Comparison of ENCODE assay signal across 18 cellular contexts in the genomic region with DNA sequence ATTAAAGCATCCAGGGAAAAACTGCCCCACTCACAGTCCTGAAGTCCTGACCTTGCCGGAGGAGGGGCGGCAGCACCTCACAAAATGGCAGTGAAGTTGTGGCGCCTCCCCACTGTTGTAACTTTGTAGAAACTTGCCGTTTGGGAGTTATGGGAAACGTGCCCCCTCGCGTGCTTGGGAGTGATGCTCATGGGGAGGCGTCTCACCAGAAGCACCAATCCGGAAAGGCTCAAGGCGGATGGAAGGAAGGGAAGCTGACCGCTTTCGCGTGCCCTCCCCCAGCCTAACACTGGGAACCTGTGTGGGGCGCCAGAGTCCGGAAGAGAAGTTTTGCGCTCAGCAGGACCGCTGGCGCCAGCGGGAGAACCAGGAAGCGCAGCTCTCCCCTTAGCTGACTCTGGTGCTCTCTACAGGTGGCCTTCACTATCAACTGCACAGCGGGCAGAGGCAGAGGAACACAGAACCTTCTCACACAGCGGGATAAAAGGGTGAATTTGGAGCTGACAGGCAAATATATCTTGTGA. TPM values are rescaled to one million over a fixed set of nuclear protein-coding genes. Genes with fewer than 3 reads are reported as not detected.
DNase-seq lines count a peak whose midpoint lies in the region; ATAC-seq, FAIRE-seq and TF ChIP-seq lines count a peak whose summit lies in the region.
"Had no signal": no experiment of that assay in that cellular context is flagged by ENCODE, and none has a peak within 500 bp of the region (broad histone marks: within the 10 kb centered on the region; RNA-seq: fewer than 3 reads in every experiment).

A gene with protein sequence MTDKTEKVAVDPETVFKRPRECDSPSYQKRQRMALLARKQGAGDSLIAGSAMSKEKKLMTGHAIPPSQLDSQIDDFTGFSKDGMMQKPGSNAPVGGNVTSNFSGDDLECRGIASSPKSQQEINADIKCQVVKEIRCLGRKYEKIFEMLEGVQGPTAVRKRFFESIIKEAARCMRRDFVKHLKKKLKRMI (minus strand): TSS at position 151 of the 524 bp plus-strand sequence. CDS start 8,100 bp downstream, outside the sequence.
Gene SAGE1, plus strand, starts transcription at position 423 of the 524 bp plus-strand sequence. CDS start 2,527 bp downstream, outside the sequence.

- ATAC-seq in activated CD4-positive, alpha-beta T cell treated with anti-CD3 and anti-CD28 coated beads for 36 hours = no peak
- ATAC-seq in K562 = peak; percentile 95

- no peak within 1 kb of the TSS for H3K4me3 Mint-ChIP-seq in activated CD4-positive, alpha-beta T cell treated with anti-CD3 and anti-CD28 coated beads, Interleukin-2, amount 10 ng/mL, durations not matched to agents 24 days and 14 days
- no peak within 1 kb of the TSS for H3K4me3 Mint-ChIP-seq in activated CD4-positive, alpha-beta T cell treated with anti-CD3 and anti-CD28 coated beads for 36 hours

- H3K27me3 Mint-ChIP-seq in activated CD4-positive, alpha-beta T cell treated with anti-CD3 and anti-CD28 coated beads, Interleukin-2, amount 10 ng/mL, durations not matched to agents 24 days and 14 days = no peaks in the 10 kb centered on the region
- H3K27me3 Mint-ChIP-seq in activated CD4-positive, alpha-beta T cell treated with anti-CD3 and anti-CD28 coated beads for 36 hours = no peaks in the 10 kb centered on the region

- no peaks in the 10 kb centered on the region for H3K9me2 ChIP-seq in Karpas-422 (replicated peaks; ENCODE audit: insufficient read depth, low read length)

- peaks cover 17% of the 10 kb centered on the region; the same call in 1 of the 3 replicates for H3K36me3 ChIP-seq in K562 (ENCODE audit: control insufficient read depth, insufficient read depth, low read length)
- no peaks in the 10 kb centered on the region for H3K36me3 ChIP-seq in testis (ENCODE audit: low read depth, missing control alignments)
- no peaks in the 10 kb centered on the region for H3K36me3 ChIP-seq in Karpas-422 (ENCODE audit: insufficient read depth, low read length)
- H3K36me3 ChIP-seq: BLaER1 treated with 17β-estradiol and CSF1 and Interleukin-3, amounts not matched to agents 10 nM and 100 nM; SJSA1 had no signal

- POLR2A ChIA-PET in activated CD4-positive, alpha-beta T cell treated with anti-CD3 and anti-CD28 coated beads for 36 hours (lab: Charles Lee) = no interaction called here
- POLR2A ChIA-PET in K562 (lab: Yijun Ruan, JAX) = interaction anchor here (0.8 to 1.4 kb wide), 3 partner anchors 21 to 269 kb away, joined by 3 to 5 read pairs (median 4); no protein-coding TSS in a partner anchor

- peak; percentile 58 for TF ChIP-seq EP300 in K562 (IDR thresholded peaks at IDR 0.05; ENCODE audit: low read length)

- no peaks in the 10 kb centered on the region for H3K9me3 Mint-ChIP-seq in activated CD4-positive, alpha-beta T cell treated with anti-CD3 and anti-CD28 coated beads, Interleukin-2, amount 10 ng/mL, durations not matched to agents 24 days and 14 days
- H3K9me3 Mint-ChIP-seq in activated CD4-positive, alpha-beta T cell treated with anti-CD3 and anti-CD28 coated beads for 36 hours (ENCODE audit: low read depth) = no peaks in the 10 kb centered on the region

- intact Hi-C loops in activated CD4-positive, alpha-beta T cell treated with anti-CD3 and anti-CD28 coated beads, Interleukin-2, amount 10 ng/mL, durations not matched to agents 24 days and 14 days (cut with micrococcal nuclease) = no loop called here
- intact Hi-C loops in activated CD4-positive, alpha-beta T cell treated with anti-CD3 and anti-CD28 coated beads for 36 hours (cut with DNase I, micrococcal nuclease) = no loop called here
- intact Hi-C loops in K562 (cut with micrococcal nuclease) = no loop called here
- intact Hi-C loops in testis (cut with DNase I; ENCODE audit: low total_unique reads) = no loop called here

- 0% methylated on average over 12 of the region's 22 CpGs for WGBS in K562 (ENCODE audit: insufficient coverage, low coverage, missing lambda C conversion rate)
- 53 to 57% methylated on average over 5 to 10 of the region's 22 CpGs for WGBS in testis, 2 donors

- DNase-seq in activated CD4-positive, alpha-beta T cell treated with anti-CD3 and anti-CD28 coated beads, Interleukin-2, amount 10 ng/mL, durations not matched to agents 24 days and 14 days = peak; percentile 14
- DNase-seq in activated CD4-positive, alpha-beta T cell treated with anti-CD3 and anti-CD28 coated beads for 36 hours = no peak
- DNase-seq in HT1080 (ENCODE audit: low read depth) = peak; percentile 97
- peak; percentile 73 to 96 (median 79) for DNase-seq in K562 (ENCODE audit: extremely low read depth in 1 of 4, low spot score in 3 of 4)
- DNase-seq in testis = peak; percentile 18
- no peak for DNase-seq in UCSD-AML1 (lab: John Stamatoyannopoulos, UW; ENCODE audit: unreplicated experiment)
- DNase-seq in Karpas-422 = no peak
- no peak for DNase-seq in NCI-H1417 (lab: John Stamatoyannopoulos, UW)
- DNase-seq: EL, KBM-7, NCI-H1694 treated with DMSO at 0.1 percent for 48 hours, NCI-H226, NCI-H524 treated with DMSO at 0.1 percent for 48 hours had no signal

- H3K4me1 ChIP-seq in K562 (replicated peaks in 1 of 2; ENCODE audit: control insufficient read depth in 2 of 2, insufficient read depth in 2 of 2, low read length in 2 of 2) (peaks cover 0 to 5% of the 10 kb centered on the region in 2 experiments; a peak in 2 of 5 replicates), testis (no peaks in the 10 kb centered on the region), Karpas-422 (ENCODE audit: low read length) (no peaks in the 10 kb centered on the region)
- H3K4me1 ChIP-seq: A549; BLaER1 treated with 17β-estradiol and CSF1 and Interleukin-3, amounts not matched to agents 10 nM and 100 nM; SJSA1 had no signal

- H3K4me2 ChIP-seq in K562 (ENCODE audit: insufficient read depth, low read length) (peak within 1 kb of the TSS; percentile 81), Karpas-422 (ENCODE audit: low read depth, low read length, poor library complexity, severe bottlenecking) (no peak within 1 kb of the TSS)
- H3K4me2 ChIP-seq: A549; BLaER1 treated with 17β-estradiol and CSF1 and Interleukin-3, amounts not matched to agents 10 nM and 100 nM had no signal

- TF ChIP-seq POLR2A in K562 (conservative IDR thresholded peaks at IDR 0.05) = peak; percentile 87
- no peak for TF ChIP-seq POLR2A in testis (IDR thresholded peaks at IDR 0.05)

- H3K79me2 ChIP-seq in K562 (ENCODE audit: control insufficient read depth, insufficient read depth, low read length) = peaks cover 58% of the 10 kb centered on the region
- H3K79me2 ChIP-seq in Karpas-422 (ENCODE audit: low read length) = no peaks in the 10 kb centered on the region

- peak within 1 kb of the TSS; percentile 94 to 95 for H3K9ac ChIP-seq in K562 (ENCODE audit: insufficient read depth in 1 of 2, low read depth in 2 of 2, low read length in 2 of 2)
- no peak within 1 kb of the TSS for H3K9ac ChIP-seq in Karpas-422 (ENCODE audit: low read length)
- H3K9ac ChIP-seq: BLaER1 treated with 17β-estradiol and CSF1 and Interleukin-3, amounts not matched to agents 10 nM and 100 nM had no signal

- no peaks in the 10 kb centered on the region for H3K9me1 ChIP-seq in K562 (ENCODE audit: control insufficient read depth, insufficient read depth, low read length)

- no peaks in the 10 kb centered on the region for H3K4me1 Mint-ChIP-seq in activated CD4-positive, alpha-beta T cell treated with anti-CD3 and anti-CD28 coated beads, Interleukin-2, amount 10 ng/mL, durations not matched to agents 24 days and 14 days
- H3K4me1 Mint-ChIP-seq in activated CD4-positive, alpha-beta T cell treated with anti-CD3 and anti-CD28 coated beads for 36 hours = no peaks in the 10 kb centered on the region

- no peak within 1 kb of the TSS for H3K27ac Mint-ChIP-seq in activated CD4-positive, alpha-beta T cell treated with anti-CD3 and anti-CD28 coated beads, Interleukin-2, amount 10 ng/mL, durations not matched to agents 24 days and 14 days
- no peak within 1 kb of the TSS for H3K27ac Mint-ChIP-seq in activated CD4-positive, alpha-beta T cell treated with anti-CD3 and anti-CD28 coated beads for 36 hours

- H3K9me3 ChIP-seq in K562 (replicated peaks; ENCODE audit: control insufficient read depth, insufficient read depth, low read depth, low read length) = peaks cover 9% of the 10 kb centered on the region; the same call in 1 of the 2 replicates
- no peaks in the 10 kb centered on the region for H3K9me3 ChIP-seq in testis
- H3K9me3 ChIP-seq in Karpas-422 (ENCODE audit: low read length) = no peaks in the 10 kb centered on the region
- H3K9me3 ChIP-seq: A549, SJSA1 had no signal

- peak within 1 kb of the TSS; percentile 69 for H3K4me3 ChIP-seq in K562
- no peak within 1 kb of the TSS for H3K4me3 ChIP-seq in testis
- no peak within 1 kb of the TSS for H3K4me3 ChIP-seq in Karpas-422 (ENCODE audit: low read length)
- H3K4me3 ChIP-seq: A549; BLaER1 treated with 17β-estradiol and CSF1 and Interleukin-3, amounts not matched to agents 10 nM and 100 nM; SJSA1 had no signal

- in situ Hi-C loops in K562 (cut with MboI) = no loop called here

- peak; percentile 32 to 64; a peak in 3 of 4 replicates for TF ChIP-seq RAD21 in K562 (CRISPR knock-in tag; conservative IDR thresholded peaks at IDR 0.05 in 1 of 2, IDR thresholded peaks at IDR 0.05 in 1 of 2)

- peak; percentile 97 for FAIRE-seq in K562 (lab: Jason Lieb, UNC)
- FAIRE-seq: A549, H1 had no signal

- no peaks in the 10 kb centered on the region for H3K27me3 ChIP-seq in K562 (ENCODE audit: control insufficient read depth in 2 of 2, insufficient read depth in 2 of 2, low read length in 2 of 2)
- no peaks in the 10 kb centered on the region for H3K27me3 ChIP-seq in testis
- no peaks in the 10 kb centered on the region for H3K27me3 ChIP-seq in Karpas-422 (ENCODE audit: low read length)
- H3K27me3 ChIP-seq: SJSA1 had no signal

- peak within 1 kb of the TSS; percentile 95 for H3K27ac ChIP-seq in K562 (ENCODE audit: extremely low read depth, low read depth, low read length)
- H3K27ac ChIP-seq in testis = no peak within 1 kb of the TSS
- no peak within 1 kb of the TSS for H3K27ac ChIP-seq in Karpas-422 (ENCODE audit: low read length)
- H3K27ac ChIP-seq: A549; BLaER1 treated with 17β-estradiol and CSF1 and Interleukin-3, amounts not matched to agents 10 nM and 100 nM; SJSA1 had no signal

- no TSS peak for BruUV-seq in K562 (replicated peaks; lab: Mats Ljungman, UMichigan)

- peak within 1 kb of the TSS; percentile 88 for H2AFZ ChIP-seq in K562 (ENCODE audit: low read depth, low read length)
- H2AFZ ChIP-seq in Karpas-422 (ENCODE audit: low read length) = no peak within 1 kb of the TSS

- TF ChIP-seq CTCF in K562 (IDR thresholded peaks at IDR 0.05 in 2 of 3, conservative IDR thresholded peaks at IDR 0.05 in 1 of 3; ENCODE audit: insufficient read depth in 2 of 3, low read depth in 1 of 3, low read length in 3 of 3) (peak; percentile 85 to 98 (median 85)), testis (IDR thresholded peaks at IDR 0.05) (no peak)

- H3K36me3 Mint-ChIP-seq in activated CD4-positive, alpha-beta T cell treated with anti-CD3 and anti-CD28 coated beads, Interleukin-2, amount 10 ng/mL, durations not matched to agents 24 days and 14 days (ENCODE audit: low read depth) = no peaks in the 10 kb centered on the region
- no peaks in the 10 kb centered on the region for H3K36me3 Mint-ChIP-seq in activated CD4-positive, alpha-beta T cell treated with anti-CD3 and anti-CD28 coated beads for 36 hours (ENCODE audit: low read depth)

- H4K20me1 ChIP-seq in K562 (replicated peaks; ENCODE audit: control insufficient read depth, insufficient read depth, low read length) = no peaks in the 10 kb centered on the region
- H4K20me1 ChIP-seq in Karpas-422 (ENCODE audit: insufficient read depth, low read depth, low read length) = no peaks in the 10 kb centered on the region
- H4K20me1 ChIP-seq: BLaER1 treated with 17β-estradiol and CSF1 and Interleukin-3, amounts not matched to agents 10 nM and 100 nM had no signal

- CTCF ChIA-PET in activated CD4-positive, alpha-beta T cell treated with anti-CD3 and anti-CD28 coated beads for 36 hours (lab: Charles Lee) = interaction anchor here (0.6 kb wide), 1 partner anchor 10 kb away, joined by 3 read pairs; no protein-coding TSS in a partner anchor
- CTCF ChIA-PET in K562 (lab: Yijun Ruan, JAX; ENCODE audit: low intra/inter-chr PET ratio) = no interaction called here

RNA-seq across cellular contexts. Expression of the first gene that starts in this region (rescaled TPM):
- not detected in 2 replicates for total RNA-seq in activated CD4-positive, alpha-beta T cell treated with anti-CD3 and anti-CD28 coated beads, Interleukin-2, amount 10 ng/mL, durations not matched to agents 24 days and 14 days
- not detected for total RNA-seq in activated CD4-positive, alpha-beta T cell treated with anti-CD3 and anti-CD28 coated beads for 36 hours
- 30.6 and 42.2 TPM in 2 replicates for total RNA-seq in HT1080 (2014; rRNA removed; shearing (Covaris generic))
- polyA plus RNA-seq in HT1080 (2015; cell fraction: cytosol; rRNA removed) = 24.3 and 34.6 TPM in 2 replicates
- polyA plus RNA-seq in HT1080 (2015; cell fraction: nucleus; rRNA removed) = 20.9 and 26.2 TPM in 2 replicates
- 21.4 and 34.3 TPM in 2 replicates for total RNA-seq in K562 (2011; cell fraction: chromatin; rRNA removed; ENCODE audit: low replicate concordance)
- 19.1 and 19.5 TPM in 2 replicates for total RNA-seq in K562 (2011; cell fraction: nucleolus; rRNA removed)
- 20.0 and 34.4 TPM in 2 replicates for total RNA-seq in K562 (2011; cell fraction: nucleoplasm; rRNA removed)
- total RNA-seq in K562 (2014; rRNA removed) (75.2 and 78.1 TPM in 2 replicates), K562 (2014; rRNA removed; fragmentation: Illumina TruSeq; extraction: Trizol) (175 and 188 TPM in 2 replicates), K562 (2015; rRNA removed; fragmentation: Illumina TruSeq; extraction: Trizol) (102 and 109 TPM in 2 replicates), K562 (2021) (107 and 108 TPM in 2 replicates), testis (10 to 100 TPM; 17.7 to 27.9 TPM)
- polyA plus RNA-seq in K562 (2011; rRNA removed) (60.7 and 80.9 TPM in 2 replicates), K562 (2014; fragmentation: Illumina TruSeq; extraction: Trizol) (79.4 and 91.9 TPM in 2 replicates), K562 (2014; fragmentation: Nextera tagmentation; extraction: Ambion mirVana) (100 to 1,000 TPM; 114 to 118 TPM), K562 (2014; rRNA removed) (70.2 and 83.0 TPM in 2 replicates), testis (ENCODE audit: insufficient read depth, low read depth, low replicate concordance) (10.0 TPM)
- polyA plus RNA-seq in K562 (2011; cell fraction: cytosol; rRNA removed) = 18.5 and 22.3 TPM in 2 replicates
- polyA plus RNA-seq in K562 (2011; cell fraction: nucleus; rRNA removed) = 8.7 and 9.7 TPM in 2 replicates
- polyA plus RNA-seq in K562 (2012) = 31.8 and 77.3 TPM in 2 replicates
- 327 and 363 TPM in 2 replicates for polyA minus RNA-seq in K562 (2011; rRNA and poly(A)+ RNA removed)
- 69.1 and 112 TPM in 2 replicates for polyA minus RNA-seq in K562 (2011; cell fraction: cytosol; rRNA and poly(A)+ RNA removed)
- 18.7 and 48.4 TPM in 2 replicates for polyA minus RNA-seq in K562 (2011; cell fraction: nucleus; rRNA and poly(A)+ RNA removed)
- not detected in 2 replicates for total RNA-seq in Karpas-422 (2014; rRNA removed; shearing (Covaris generic); ENCODE audit: low replicate concordance)
- total RNA-seq: H1, HT-29, SJSA1 had no signal
- polyA plus RNA-seq: H1 had no signal

RNA-seq across cellular contexts. Expression of gene SAGE1, which starts in this region (rescaled TPM):
- not detected in 2 replicates for total RNA-seq in activated CD4-positive, alpha-beta T cell treated with anti-CD3 and anti-CD28 coated beads, Interleukin-2, amount 10 ng/mL, durations not matched to agents 24 days and 14 days
- not detected for total RNA-seq in activated CD4-positive, alpha-beta T cell treated with anti-CD3 and anti-CD28 coated beads for 36 hours
- total RNA-seq in HT1080 (2014; rRNA removed; shearing (Covaris generic)) = 5.3 and 6.9 TPM in 2 replicates
- 3.2 and 4.2 TPM in 2 replicates for polyA plus RNA-seq in HT1080 (2015; cell fraction: cytosol; rRNA removed)
- polyA plus RNA-seq in HT1080 (2015; cell fraction: nucleus; rRNA removed) = 22.1 and 24.3 TPM in 2 replicates
- 43.4 and 67.7 TPM in 2 replicates for total RNA-seq in K562 (2011; cell fraction: chromatin; rRNA removed; ENCODE audit: low replicate concordance)
- 20.2 and 27.5 TPM in 2 replicates for total RNA-seq in K562 (2011; cell fraction: nucleolus; rRNA removed)
- total RNA-seq in K562 (2011; cell fraction: nucleoplasm; rRNA removed) = 25.8 and 26.5 TPM in 2 replicates
- total RNA-seq in K562 (2014; rRNA removed) (18.3 and 21.2 TPM in 2 replicates), K562 (2014; rRNA removed; fragmentation: Illumina TruSeq; extraction: Trizol) (28.6 and 31.6 TPM in 2 replicates), K562 (2015; rRNA removed; fragmentation: Illumina TruSeq; extraction: Trizol) (27.2 and 29.7 TPM in 2 replicates), K562 (2021) (22.8 and 22.9 TPM in 2 replicates), testis (1 to 10 TPM; 3.9 to 5.5 TPM)
- polyA plus RNA-seq in K562 (2011; rRNA removed) (74.7 and 79.2 TPM in 2 replicates), K562 (2014; fragmentation: Illumina TruSeq; extraction: Trizol) (28.9 and 32.5 TPM in 2 replicates), K562 (2014; fragmentation: Nextera tagmentation; extraction: Ambion mirVana) (10 to 100 TPM; 14.6 to 29.3 TPM), K562 (2014; rRNA removed) (35.6 and 35.9 TPM in 2 replicates), testis (ENCODE audit: insufficient read depth, low read depth, low replicate concordance) (5.3 TPM)
- polyA plus RNA-seq in K562 (2011; cell fraction: cytosol; rRNA removed) = 30.6 and 34.5 TPM in 2 replicates
- polyA plus RNA-seq in K562 (2011; cell fraction: nucleus; rRNA removed) = 257 and 360 TPM in 2 replicates
- 17.4 and 34.7 TPM in 2 replicates for polyA plus RNA-seq in K562 (2012)
- polyA minus RNA-seq in K562 (2011; rRNA and poly(A)+ RNA removed) = 46.5 and 55.4 TPM in 2 replicates
- 8.7 and 14.6 TPM in 2 replicates for polyA minus RNA-seq in K562 (2011; cell fraction: cytosol; rRNA and poly(A)+ RNA removed)
- 24.0 and 41.8 TPM in 2 replicates for polyA minus RNA-seq in K562 (2011; cell fraction: nucleus; rRNA and poly(A)+ RNA removed)
- not detected in 2 replicates for total RNA-seq in Karpas-422 (2014; rRNA removed; shearing (Covaris generic); ENCODE audit: low replicate concordance)
- total RNA-seq: H1, HT-29, SJSA1 had no signal
- polyA plus RNA-seq: H1 had no signal

Comparison
In these comparisons a context has a peak if more than half of its experiments do, and no peak if none do; other contexts are left out.
1. RNA of the first gene that starts in this region (total RNA-seq): 19.1 to 188 TPM in K562, 30.6 to 42.2 TPM in HT1080 and 17.7 to 27.9 TPM in testis; not detected in activated CD4-positive, alpha-beta T cell treated with anti-CD3 and anti-CD28 coated beads, Interleukin-2, amount 10 ng/mL, durations not matched to agents 24 days and 14 days, not detected in activated CD4-positive, alpha-beta T cell treated with anti-CD3 and anti-CD28 coated beads for 36 hours and not detected in Karpas-422; every median in the first group is over 10 times any median in the second.
2. Peak in DNase-seq in activated CD4-positive, alpha-beta T cell treated with anti-CD3 and anti-CD28 coated beads, Interleukin-2, amount 10 ng/mL, durations not matched to agents 24 days and 14 days; RNA of the genes that start here not detected or under 1 TPM.
3. DNase-seq: peak in HT1080 (single experiment), K562 (4 of 4) and testis (single experiment); none in activated CD4-positive, alpha-beta T cell treated with anti-CD3 and anti-CD28 coated beads for 36 hours (single experiment), UCSD-AML1 (single experiment), Karpas-422 (single experiment) and NCI-H1417 (0 of 3).
4. CTCF ChIP-seq: peak in K562 (3 of 3); none in testis (0 of 3).